In genomic region chr4:120070191-120070590, GRCh38 we compare ENCODE assay signal across 1 cellular context.
TF ChIP-seq lines count a peak whose summit lies in the region.

No MANE protein-coding gene starts in this region.

TF ChIP-seq in IMR-90, 13 proteins besides CTCF, POLR2A, EP300 and RAD21:
- TF ChIP-seq CEBPB (IDR thresholded peaks at IDR 0.05; ENCODE audit: low read depth, low read length) (peak; percentile 30; the same call in 1 of the 2 replicates), RFX5 (IDR thresholded peaks at IDR 0.05; ENCODE audit: low read depth, low read length) (no peak)
